ENCODE assay signal across 8 cellular contexts in genomic region chr13:114130708-114131580, GRCh38. TPM values are rescaled to one million over a fixed set of nuclear protein-coding genes. Genes with fewer than 3 reads are reported as not detected.
A peak's percentile ranks its signal among the peaks of the same experiment; 100 is the strongest.
DNase-seq lines count a peak whose midpoint lies in the region; ATAC-seq and TF ChIP-seq lines count a peak whose summit lies in the region.

No MANE protein-coding gene starts in this region.

- peaks cover 3 to 48% (median 26%) of the 10 kb centered on the region in 4 donors for H3K4me1 ChIP-seq in Peyer's patch
- H3K4me1 ChIP-seq in gastroesophageal sphincter, result peaks cover 0 to 56% (median 44%) of the 10 kb centered on the region in 3 donors
- H3K4me1 ChIP-seq in neutrophil (ENCODE audit: control insufficient read depth in 1 of 2, insufficient read depth in 1 of 2, low read depth in 1 of 2, low read length in 1 of 2), result peaks cover 43 to 47% of the 10 kb centered on the region in 2 experiments

- WGBS in gastroesophageal sphincter (ENCODE audit: low coverage in 1 of 2), 2 donors, result 0% methylated on average over 5 to 15 of the region's 35 CpGs

- DNase-seq in Caki2 (ENCODE audit: low read depth), result peak; percentile 64
- DNase-seq in Peyer's patch, result peak in 2 of 3 donors; percentile 71 to 79
- peak; percentile 44 for DNase-seq in activated naive CD4-positive, alpha-beta T cell treated with anti-CD3 and anti-CD28 coated beads, Interleukin-2, amount 50 U/mL, for 16 hours
- DNase-seq in NCI-H2081 treated with DMSO at 0.1 percent for 48 hours (lab: John Stamatoyannopoulos, UW), result no peak
- DNase-seq in NCI-H1436 treated with DMSO at 0.1 percent for 48 hours (lab: John Stamatoyannopoulos, UW), result no peak

- H3K4me3 ChIP-seq in Peyer's patch (peak overlapping the region; percentile 64 to 90 (median 78)), gastroesophageal sphincter (peak overlapping the region; percentile 76 to 95), neutrophil (ENCODE audit: low read depth in 1 of 2, low read length in 1 of 2) (peak overlapping the region; percentile 84 to 87)

- no peak for TF ChIP-seq EP300 in gastroesophageal sphincter (IDR thresholded peaks at IDR 0.05)

- H3K27ac ChIP-seq in Peyer's patch (peak overlapping the region; percentile 79 to 89 (median 88)), gastroesophageal sphincter (peak overlapping the region; percentile 36 to 89 (median 85)), neutrophil (peak overlapping the region; percentile 87)

- TF ChIP-seq CTCF in Peyer's patch (IDR thresholded peaks at IDR 0.05) (no peak), gastroesophageal sphincter (IDR thresholded peaks at IDR 0.05) (no peak), neutrophil (IDR thresholded peaks at IDR 0.05) (no peak)

- TF ChIP-seq POLR2A in Peyer's patch (IDR thresholded peaks at IDR 0.05) (no peak), gastroesophageal sphincter (IDR thresholded peaks at IDR 0.05) (no peak)

- ATAC-seq in HG02588 (IDR thresholded peaks at IDR 0.05; ENCODE audit: unreplicated experiment), result peak; percentile 23
- ATAC-seq in gastroesophageal sphincter, result peak; percentile 31

- in situ Hi-C loops in Caki2 (cut with HindIII; ENCODE audit: low pct_unique_long_range_greater_than_20kb, low sequenced_read_pairs), result no loop called here

- H3K27me3 ChIP-seq in Peyer's patch, result no peaks in the 10 kb centered on the region
- H3K27me3 ChIP-seq in gastroesophageal sphincter, result no peaks in the 10 kb centered on the region
- H3K27me3 ChIP-seq in neutrophil, result peaks cover 34% of the 10 kb centered on the region

- H3K9me3 ChIP-seq in Peyer's patch (no peaks in the 10 kb centered on the region), gastroesophageal sphincter (no peaks in the 10 kb centered on the region), neutrophil (no peaks in the 10 kb centered on the region)

- no peaks in the 10 kb centered on the region for H3K36me3 ChIP-seq in Peyer's patch
- no peaks in the 10 kb centered on the region for H3K36me3 ChIP-seq in gastroesophageal sphincter
- H3K36me3 ChIP-seq in neutrophil, result no peaks in the 10 kb centered on the region

RNA-seq across cellular contexts. Expression of gene RASA3, which starts 1.5 kb away (rescaled TPM):
- total RNA-seq in Caki2 (2014; rRNA removed; shearing (Covaris generic); ENCODE audit: low replicate concordance), result 11.4 and 11.5 TPM in 2 replicates
- total RNA-seq in Peyer's patch (10 to 100 TPM in 1 of 4 donors, 1 to 10 TPM in 3; 3.5 to 41.3 (median 6.9) TPM), gastroesophageal sphincter (10 to 100 TPM; 25.0 to 43.1 (median 30.2) TPM)

RNA-seq across cellular contexts. Expression of gene CFAP97D2, which starts 48.1 kb away (rescaled TPM):
- not detected in 2 replicates for total RNA-seq in Caki2 (2014; rRNA removed; shearing (Covaris generic); ENCODE audit: low replicate concordance)
- total RNA-seq in Peyer's patch, result not detected
- total RNA-seq in gastroesophageal sphincter, result not detected

Comparison
In these comparisons a context has a peak if more than half of its experiments do, and no peak if none do; other contexts are left out.
1. DNase-seq: peak in Caki2 (single experiment), Peyer's patch (2 of 3) and activated naive CD4-positive, alpha-beta T cell treated with anti-CD3 and anti-CD28 coated beads, Interleukin-2, amount 50 U/mL, for 16 hours (single experiment); none in NCI-H2081 treated with DMSO at 0.1 percent for 48 hours (single experiment) and NCI-H1436 treated with DMSO at 0.1 percent for 48 hours (single experiment).
2. Peak in every context shown above with its lines, with median percentiles within 50 percentile points of each other: H3K27ac ChIP-seq and H3K4me3 ChIP-seq.